In the genomic region with DNA sequence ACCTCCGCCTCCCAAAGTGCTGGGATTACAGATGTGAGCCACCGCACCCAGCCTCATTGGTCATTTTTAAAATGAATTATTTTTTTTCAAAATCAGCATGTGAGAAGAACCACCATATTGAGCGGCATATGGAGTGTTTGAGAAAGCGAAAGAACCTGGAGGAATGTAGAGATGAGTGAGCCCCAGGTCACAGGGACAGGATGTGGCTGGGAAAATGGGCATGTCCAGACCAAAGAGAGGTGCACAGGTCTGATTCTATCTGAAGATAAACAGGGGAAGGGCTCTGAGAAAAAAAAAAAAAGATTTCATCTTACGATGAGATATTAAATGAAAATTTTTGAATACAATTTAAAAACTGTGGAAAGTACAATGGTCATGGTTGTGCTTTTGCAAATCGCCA, we compare ENCODE assay signal across 6 cellular contexts. TPM values are rescaled to one million over a fixed set of nuclear protein-coding genes. Genes with fewer than 3 reads are reported as not detected.
"Had no signal": no experiment of that assay in that cellular context is flagged by ENCODE, and none has a peak within 500 bp of the region (broad histone marks: within the 10 kb centered on the region; RNA-seq: fewer than 3 reads in every experiment).

No MANE protein-coding gene starts in this region.

RNA-seq across cellular contexts. Expression of a gene that starts 2.0 kb away (rescaled TPM):
- total RNA-seq: dermis blood vessel endothelial cell had no signal

RNA-seq across cellular contexts. Expression of a gene that starts 23.8 kb away (rescaled TPM):
- total RNA-seq: activated CD8-positive, alpha-beta memory T cell treated with anti-CD3 and anti-CD28 coated beads for 36 hours; dermis blood vessel endothelial cell; hepatocyte; kidney epithelial cell; temporal lobe; uterus had no signal

RNA-seq across cellular contexts. Expression of a gene that starts 49.8 kb away (rescaled TPM):
- total RNA-seq: activated CD8-positive, alpha-beta memory T cell treated with anti-CD3 and anti-CD28 coated beads for 36 hours; dermis blood vessel endothelial cell; hepatocyte; temporal lobe had no signal

RNA-seq across cellular contexts. Expression of a gene that starts 52.5 kb away (rescaled TPM):
- total RNA-seq: dermis blood vessel endothelial cell, kidney epithelial cell had no signal
